In genomic region chr22:43826142-43827093, GRCh38 we compare ENCODE assay signal across 8 cellular contexts. TPM values are rescaled to one million over a fixed set of nuclear protein-coding genes. Genes with fewer than 3 reads are reported as not detected.
DNase-seq lines count a peak whose midpoint lies in the region; ATAC-seq and TF ChIP-seq lines count a peak whose summit lies in the region.

No MANE protein-coding gene starts in this region.

- WGBS in mammary epithelial cell (ENCODE audit: low coverage, missing lambda C conversion rate): 49% methylated on average over 18 of the region's 19 CpGs

- DNase-seq in COR-L47 (lab: John Stamatoyannopoulos, UW): peak; percentile 61
- peak; percentile 81 for DNase-seq in LHCN-M2 (ENCODE audit: low read depth)
- DNase-seq in mammary epithelial cell: peak; percentile 68
- DNase-seq in NCI-H1105 treated with DMSO at 0.1 percent for 48 hours (lab: John Stamatoyannopoulos, UW): no peak
- DNase-seq in SJCRH30: no peak

- no peak overlapping the region for H3K27ac ChIP-seq in mammary epithelial cell (ENCODE audit: insufficient read depth, low read depth, low read length)
- H3K27ac ChIP-seq in muscle layer of colon (ENCODE audit: low read depth, low read length): peak overlapping the region; percentile 63
- no peak overlapping the region for H3K27ac ChIP-seq in SJCRH30

- peak; percentile 19 to 62 for TF ChIP-seq CTCF in mammary epithelial cell (conservative IDR thresholded peaks at IDR 0.05 in 1 of 2, IDR thresholded peaks at IDR 0.05 in 1 of 2; ENCODE audit: extremely low read depth in 1 of 2, insufficient read depth in 1 of 2, low read depth in 1 of 2, low read length in 2 of 2)

- H3K4me1 ChIP-seq in mammary epithelial cell (ENCODE audit: insufficient read depth, low read length) (no peaks in the 10 kb centered on the region), muscle layer of colon (ENCODE audit: insufficient read depth, low read length) (peaks cover 20% of the 10 kb centered on the region), SJCRH30 (no peaks in the 10 kb centered on the region)

- no peaks in the 10 kb centered on the region for H3K79me2 ChIP-seq in mammary epithelial cell (ENCODE audit: insufficient read depth, low read length)

- ATAC-seq in HG03354 (IDR thresholded peaks at IDR 0.05; ENCODE audit: poor library complexity, severe bottlenecking, unreplicated experiment): no peak
- no peak for ATAC-seq in HG03095 (IDR thresholded peaks at IDR 0.05; ENCODE audit: unreplicated experiment)

- H3K27me3 ChIP-seq in mammary epithelial cell (ENCODE audit: insufficient read depth, low read length) (peaks cover 3% of the 10 kb centered on the region), muscle layer of colon (ENCODE audit: control insufficient read depth in 1 of 2, insufficient read depth in 2 of 2, low read length in 2 of 2) (no peaks in the 10 kb centered on the region), SJCRH30 (peaks cover 18% of the 10 kb centered on the region)

- intact Hi-C loops in mammary epithelial cell (cut with micrococcal nuclease): loop anchor here (1.0 to 2.0 kb wide), 2 partner anchors 438 to 552 kb away; no protein-coding TSS in a partner anchor

- H3K36me3 ChIP-seq in mammary epithelial cell (ENCODE audit: insufficient read depth, low read length) (no peaks in the 10 kb centered on the region), muscle layer of colon (ENCODE audit: insufficient read depth, low read length) (no peaks in the 10 kb centered on the region), SJCRH30 (no peaks in the 10 kb centered on the region)

- dilution Hi-C loops in mammary epithelial cell (cut with HindIII; ENCODE audit: low sequenced_read_pairs): no loop called here

- CTCF ChIA-PET in mammary epithelial cell (lab: Charles Lee; ENCODE audit: low non-redundant PET): interaction anchor here (0.6 kb wide), 1 partner anchor 178 kb away, joined by 3 read pairs; no protein-coding TSS in a partner anchor

- in situ Hi-C loops in mammary epithelial cell (cut with MboI; ENCODE audit: low sequenced_read_pairs in 2 of 2): no loop called here

- no peaks in the 10 kb centered on the region for H4K20me1 ChIP-seq in mammary epithelial cell (ENCODE audit: insufficient read depth, low read length)

- H3K4me3 ChIP-seq in mammary epithelial cell (replicated peaks in 1 of 3; ENCODE audit: insufficient read depth in 1 of 3, low read depth in 2 of 3, low read length in 3 of 3): no peak overlapping the region
- H3K4me3 ChIP-seq in muscle layer of colon (ENCODE audit: low read depth in 1 of 2, low read length in 2 of 2): peak overlapping the region; percentile 12 to 43
- no peak overlapping the region for H3K4me3 ChIP-seq in SJCRH30

- H3K9me3 ChIP-seq in mammary epithelial cell (replicated peaks; ENCODE audit: insufficient read depth, low read length): no peaks in the 10 kb centered on the region
- H3K9me3 ChIP-seq in muscle layer of colon (ENCODE audit: low read length): no peaks in the 10 kb centered on the region
- no peaks in the 10 kb centered on the region for H3K9me3 ChIP-seq in SJCRH30 (replicated peaks)

- H2AFZ ChIP-seq in mammary epithelial cell (ENCODE audit: low read depth, low read length): no peak overlapping the region

- BruUV-seq in mammary epithelial cell (replicated peaks; lab: Mats Ljungman, UMichigan): no TSS peak

- H3K9ac ChIP-seq in mammary epithelial cell (ENCODE audit: insufficient read depth, low read length): no peak overlapping the region
- H3K9ac ChIP-seq in muscle layer of colon (ENCODE audit: low read length): no peak overlapping the region

- no peak overlapping the region for H3K4me2 ChIP-seq in mammary epithelial cell (ENCODE audit: insufficient read depth, low read depth, low read length)

RNA-seq across cellular contexts. Expression of gene EFCAB6, which starts 14.3 kb away (rescaled TPM):
- 1.2 and 1.7 TPM in 2 replicates for total RNA-seq in LHCN-M2 (2014; rRNA removed)
- 0.51 TPM for polyA plus RNA-seq in LHCN-M2 (2012)
- 1 to 10 TPM in 1 of 2 donors, under 1 TPM in 1; 0.59 to 2.0 TPM for total RNA-seq in mammary epithelial cell
- polyA plus RNA-seq in mammary epithelial cell: 0.06 TPM
- polyA minus RNA-seq in mammary epithelial cell: not detected
- total RNA-seq in SJCRH30 (2014; rRNA removed; shearing (Covaris generic)): not detected in 2 replicates

RNA-seq across cellular contexts. Expression of gene SULT4A1, which starts 35.9 kb away (rescaled TPM):
- total RNA-seq in LHCN-M2 (2014; rRNA removed) (0.06 and 0.13 TPM in 2 replicates), mammary epithelial cell (1 to 10 TPM in 1 of 2 donors, under 1 TPM in 1; 0.82 to 1.5 TPM)
- 0.02 TPM for polyA plus RNA-seq in LHCN-M2 (2012)
- 0.11 TPM for polyA plus RNA-seq in mammary epithelial cell
- polyA minus RNA-seq in mammary epithelial cell: not detected
- not detected in 2 replicates for total RNA-seq in SJCRH30 (2014; rRNA removed; shearing (Covaris generic))

Comparison
In these comparisons a context has a peak if more than half of its experiments do, and no peak if none do; other contexts are left out.
1. DNase-seq: peak in COR-L47 (single experiment), LHCN-M2 (single experiment) and mammary epithelial cell (single experiment); none in NCI-H1105 treated with DMSO at 0.1 percent for 48 hours (single experiment) and SJCRH30 (0 of 2).
2. H3K4me3 ChIP-seq: peak in muscle layer of colon (2 of 2); none in mammary epithelial cell (0 of 3) and SJCRH30 (single experiment).